8 cellular contexts compared by ENCODE assay signal in genomic region chr15:99250494-99251435, GRCh38. TPM values are rescaled to one million over a fixed set of nuclear protein-coding genes. Genes with fewer than 3 reads are reported as not detected.
DNase-seq lines count a peak whose midpoint lies in the region; ATAC-seq and TF ChIP-seq lines count a peak whose summit lies in the region.

No MANE protein-coding gene starts in this region.

- WGBS in lower leg skin, 2 donors = 3% methylated on average over 50 to 51 of the region's 51 CpGs

- DNase-seq in CD1c-positive myeloid dendritic cell (ENCODE audit: extremely low spot score) (peak; percentile 99), NCI-H748 (lab: John Stamatoyannopoulos, UW; ENCODE audit: unreplicated experiment) (peak; percentile 97), ecto neural progenitor cell (ENCODE audit: low spot score) (peak; percentile 97), lower leg skin (ENCODE audit: low spot score in 2 of 2) (peak; percentile 98 to 99)
- DNase-seq in activated CD4-positive, alpha-beta T cell treated with anti-CD3 and anti-CD28 coated beads, Interleukin-2, amount 50 U/mL, for 24 hours (ENCODE audit: low read depth in 1 of 2, low spot score in 1 of 2) = peak; percentile 84 to 94
- DNase-seq in stimulated activated CD4-positive, alpha-beta T cell treated with anti-CD3 and anti-CD28 coated beads, Interleukin-4, amount 100 ng/mL, for 48 hours (ENCODE audit: low read depth in 2 of 2) = peak; percentile 93 to 94

- ATAC-seq in GM19395 (IDR thresholded peaks at IDR 0.05; ENCODE audit: unreplicated experiment) = peak; percentile 92
- ATAC-seq in HG03558 (IDR thresholded peaks at IDR 0.05; ENCODE audit: extremely low read depth, unreplicated experiment) = peak; percentile 85

- TF ChIP-seq POLR2A in lower leg skin (IDR thresholded peaks at IDR 0.05) = peak in 1 of 2 donors; percentile 69

- intact Hi-C loops in lower leg skin (cut with DNase I; ENCODE audit: low total_unique reads) = no loop called here

- peak overlapping the region; percentile 38 for H3K4me3 ChIP-seq in lower leg skin (ENCODE audit: low read depth, poor library complexity, severe bottlenecking)

- no peak for TF ChIP-seq CTCF in lower leg skin (IDR thresholded peaks at IDR 0.05)

RNA-seq across cellular contexts. Expression of gene LRRC28, which starts 0.5 kb away (rescaled TPM):
- 10 to 100 TPM; 29.3 to 39.7 (median 34.8) TPM for total RNA-seq in lower leg skin

RNA-seq across cellular contexts. Expression of gene TTC23, which starts 1.4 kb away (rescaled TPM):
- total RNA-seq in lower leg skin = 10 to 100 TPM; 16.3 to 23.7 (median 20.0) TPM

Comparison
In these comparisons a context has a peak if more than half of its experiments do, and no peak if none do; other contexts are left out.
1. Peak in every context shown above with its lines: DNase-seq, ATAC-seq and H3K4me3 ChIP-seq.